Comparison of ENCODE assay signal across 17 cellular contexts in genomic region chr12:67919406-67919805, GRCh38.
DNase-seq lines count a peak whose midpoint lies in the region; ATAC-seq, FAIRE-seq and TF ChIP-seq lines count a peak whose summit lies in the region.
"Had no signal": no experiment of that assay in that cellular context is flagged by ENCODE, and none has a peak within 500 bp of the region (broad histone marks: within the 10 kb centered on the region; RNA-seq: fewer than 3 reads in every experiment).

No MANE protein-coding gene starts in this region.

- no peaks in the 10 kb centered on the region for H3K27me3 Mint-ChIP-seq in activated T-helper 17 cell treated with anti-CD3 and anti-CD28 coated beads, Interleukin-2, amount 50 U/mL, for 72 hours

- no peaks in the 10 kb centered on the region for H3K9me3 ChIP-seq in PC-3 (ENCODE audit: low read length)
- H3K9me3 ChIP-seq in aorta (ENCODE audit: control insufficient read depth, low read length): peaks cover 2% of the 10 kb centered on the region
- H3K9me3 ChIP-seq: BLaER1, gastroesophageal sphincter had no signal

- no TSS peak for BruUV-seq in PC-3 (replicated peaks; lab: Mats Ljungman, UMichigan)

- no peak overlapping the region for H2AFZ ChIP-seq in PC-3 (ENCODE audit: low read length)

- H3K27ac Mint-ChIP-seq in activated T-helper 17 cell treated with anti-CD3 and anti-CD28 coated beads, Interleukin-2, amount 50 U/mL, for 72 hours: no peak overlapping the region
- H3K27ac Mint-ChIP-seq: memory B cell, nephron progenitor cell had no signal

- POLR2A ChIA-PET in PC-3 (lab: Charles Lee; ENCODE audit: unreplicated experiment): no interaction called here

- peak; percentile 50 for DNase-seq in EL
- DNase-seq in PC-3: peak; percentile 74
- peak; percentile 20 for DNase-seq in non-pigmented ciliary epithelial cell (ENCODE audit: low read depth)
- no peak for DNase-seq in urothelium cell line (ENCODE audit: low spot score)
- DNase-seq in aorta: no peak
- no peak for DNase-seq in DMS 273 (lab: John Stamatoyannopoulos, UW; ENCODE audit: unreplicated experiment)
- DNase-seq: activated CD4-positive, alpha-beta T cell treated with anti-CD3 and anti-CD28 coated beads for 4 hours; activated naive CD4-positive, alpha-beta T cell treated with anti-CD3 and anti-CD28 coated beads, Interleukin-2, amount 50 U/mL, for 16 hours; NCI-H1092; nephron progenitor cell; SHP77 treated with DMSO at 0.1 percent for 48 hours had no signal

- no peaks in the 10 kb centered on the region for H3K4me1 Mint-ChIP-seq in activated T-helper 17 cell treated with anti-CD3 and anti-CD28 coated beads, Interleukin-2, amount 50 U/mL, for 72 hours

- WGBS in aorta, 2 donors: 94 to 95% methylated on average over 2 of the region's 2 CpGs

- H3K79me2 ChIP-seq in PC-3 (ENCODE audit: low read length): no peaks in the 10 kb centered on the region

- no peak overlapping the region for H3K4me3 Mint-ChIP-seq in activated T-helper 17 cell treated with anti-CD3 and anti-CD28 coated beads, Interleukin-2, amount 50 U/mL, for 72 hours
- H3K4me3 Mint-ChIP-seq: IgD-negative memory B cell, memory B cell, nephron progenitor cell had no signal

- H3K27ac ChIP-seq in PC-3 (ENCODE audit: low read length): peak overlapping the region; percentile 33
- H3K27ac ChIP-seq in aorta (ENCODE audit: low read depth in 1 of 2, low read length in 2 of 2): no peak overlapping the region
- H3K27ac ChIP-seq: BLaER1, gastroesophageal sphincter had no signal

- H3K9me2 ChIP-seq in PC-3 (replicated peaks; ENCODE audit: low read length): no peaks in the 10 kb centered on the region

- H3K4me1 ChIP-seq in PC-3 (ENCODE audit: insufficient read depth, low read length) (peaks cover 33% of the 10 kb centered on the region), aorta (ENCODE audit: control insufficient read depth in 1 of 2, insufficient read depth in 2 of 2, low read length in 2 of 2) (no peaks in the 10 kb centered on the region)
- H3K4me1 ChIP-seq: gastroesophageal sphincter had no signal

- H3K4me2 ChIP-seq in PC-3 (ENCODE audit: low read length): peak overlapping the region; percentile 57

- no peaks in the 10 kb centered on the region for H3K36me3 Mint-ChIP-seq in activated T-helper 17 cell treated with anti-CD3 and anti-CD28 coated beads, Interleukin-2, amount 50 U/mL, for 72 hours (ENCODE audit: low read depth)
- H3K36me3 Mint-ChIP-seq: memory B cell had no signal

- H4K20me1 ChIP-seq in PC-3 (ENCODE audit: low read length): no peaks in the 10 kb centered on the region
- H4K20me1 ChIP-seq: BLaER1 had no signal

- H3F3A ChIP-seq in PC-3 (ENCODE audit: low read length, unreplicated experiment): peaks cover 4% of the 10 kb centered on the region

- H3K27me3 ChIP-seq in PC-3 (ENCODE audit: low read length) (no peaks in the 10 kb centered on the region), aorta (ENCODE audit: control insufficient read depth in 1 of 2, insufficient read depth in 2 of 2, low read length in 1 of 2) (no peaks in the 10 kb centered on the region)
- H3K27me3 ChIP-seq: BLaER1, gastroesophageal sphincter had no signal

- CTCF ChIA-PET in PC-3 (lab: Charles Lee): no interaction called here

- H3K9ac ChIP-seq in PC-3 (ENCODE audit: low read length): no peak overlapping the region
- H3K9ac ChIP-seq: BLaER1 had no signal

- H3K4me3 ChIP-seq in PC-3 (ENCODE audit: low read length) (no peak overlapping the region), aorta (ENCODE audit: low read length in 2 of 2) (no peak overlapping the region)
- H3K4me3 ChIP-seq: BLaER1, gastroesophageal sphincter had no signal

- H3K9me3 Mint-ChIP-seq in activated T-helper 17 cell treated with anti-CD3 and anti-CD28 coated beads, Interleukin-2, amount 50 U/mL, for 72 hours: no peaks in the 10 kb centered on the region
- H3K9me3 Mint-ChIP-seq: IgD-negative memory B cell, memory B cell, nephron progenitor cell had no signal

- ATAC-seq in PC-3: peak; percentile 90
- no peak for ATAC-seq in aorta (ENCODE audit: low FRiP score)
- no peak for ATAC-seq in activated T-helper 17 cell treated with anti-CD3 and anti-CD28 coated beads, Interleukin-2, amount 50 U/mL, for 72 hours (replicated peaks)
- ATAC-seq: gastroesophageal sphincter had no signal

- H3K36me3 ChIP-seq in PC-3 (ENCODE audit: low read depth, low read length) (no peaks in the 10 kb centered on the region), aorta (ENCODE audit: control insufficient read depth in 1 of 2, insufficient read depth in 2 of 2, low read length in 1 of 2) (no peaks in the 10 kb centered on the region)
- H3K36me3 ChIP-seq: BLaER1, gastroesophageal sphincter had no signal

- FAIRE-seq in endometrium (lab: Jason Lieb, UNC): peak; percentile 67
- no peak for FAIRE-seq in urothelium cell line (lab: Jason Lieb, UNC)

- intact Hi-C loops in PC-3 (cut with micrococcal nuclease): loop anchor here (10.0 kb wide), 1 partner anchor 205 kb away; no protein-coding TSS in a partner anchor
- intact Hi-C loops in aorta (cut with DNase I): no loop called here

- TF ChIP-seq CTCF in PC-3 (conservative IDR thresholded peaks at IDR 0.05; ENCODE audit: low read depth, low read length): no peak

Comparison
In these comparisons a context has a peak if more than half of its experiments do, and no peak if none do; other contexts are left out.
1. DNase-seq: peak in EL (single experiment), PC-3 (single experiment) and non-pigmented ciliary epithelial cell (single experiment); none in urothelium cell line (single experiment), aorta (0 of 2) and DMS 273 (single experiment).